ENCODE assay signal across 1 cellular context in the genomic region with DNA sequence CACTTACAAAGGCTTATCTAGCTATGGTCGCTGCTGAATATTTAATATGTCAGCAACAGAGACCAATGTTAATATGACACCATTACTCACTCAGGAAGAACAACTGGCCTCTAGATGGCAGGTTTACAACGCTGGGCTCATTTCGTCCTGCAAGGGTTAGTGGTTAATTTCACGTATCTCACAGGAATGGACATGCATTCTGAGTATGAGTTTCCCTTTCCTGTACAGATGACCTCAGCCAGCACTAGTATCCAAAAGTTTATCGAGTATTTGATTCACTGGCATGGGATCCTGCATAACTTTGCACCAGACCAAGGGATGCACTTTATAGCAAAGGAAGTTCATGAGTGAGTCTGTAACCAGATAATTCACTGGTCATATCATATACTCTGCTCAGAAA.
TF ChIP-seq lines count a peak whose summit lies in the region.

No MANE protein-coding gene starts in this region.

TF ChIP-seq in GM23338, 12 proteins besides CTCF, POLR2A, EP300 and RAD21 (continued from another document):
- TF ChIP-seq, protein P1, sequence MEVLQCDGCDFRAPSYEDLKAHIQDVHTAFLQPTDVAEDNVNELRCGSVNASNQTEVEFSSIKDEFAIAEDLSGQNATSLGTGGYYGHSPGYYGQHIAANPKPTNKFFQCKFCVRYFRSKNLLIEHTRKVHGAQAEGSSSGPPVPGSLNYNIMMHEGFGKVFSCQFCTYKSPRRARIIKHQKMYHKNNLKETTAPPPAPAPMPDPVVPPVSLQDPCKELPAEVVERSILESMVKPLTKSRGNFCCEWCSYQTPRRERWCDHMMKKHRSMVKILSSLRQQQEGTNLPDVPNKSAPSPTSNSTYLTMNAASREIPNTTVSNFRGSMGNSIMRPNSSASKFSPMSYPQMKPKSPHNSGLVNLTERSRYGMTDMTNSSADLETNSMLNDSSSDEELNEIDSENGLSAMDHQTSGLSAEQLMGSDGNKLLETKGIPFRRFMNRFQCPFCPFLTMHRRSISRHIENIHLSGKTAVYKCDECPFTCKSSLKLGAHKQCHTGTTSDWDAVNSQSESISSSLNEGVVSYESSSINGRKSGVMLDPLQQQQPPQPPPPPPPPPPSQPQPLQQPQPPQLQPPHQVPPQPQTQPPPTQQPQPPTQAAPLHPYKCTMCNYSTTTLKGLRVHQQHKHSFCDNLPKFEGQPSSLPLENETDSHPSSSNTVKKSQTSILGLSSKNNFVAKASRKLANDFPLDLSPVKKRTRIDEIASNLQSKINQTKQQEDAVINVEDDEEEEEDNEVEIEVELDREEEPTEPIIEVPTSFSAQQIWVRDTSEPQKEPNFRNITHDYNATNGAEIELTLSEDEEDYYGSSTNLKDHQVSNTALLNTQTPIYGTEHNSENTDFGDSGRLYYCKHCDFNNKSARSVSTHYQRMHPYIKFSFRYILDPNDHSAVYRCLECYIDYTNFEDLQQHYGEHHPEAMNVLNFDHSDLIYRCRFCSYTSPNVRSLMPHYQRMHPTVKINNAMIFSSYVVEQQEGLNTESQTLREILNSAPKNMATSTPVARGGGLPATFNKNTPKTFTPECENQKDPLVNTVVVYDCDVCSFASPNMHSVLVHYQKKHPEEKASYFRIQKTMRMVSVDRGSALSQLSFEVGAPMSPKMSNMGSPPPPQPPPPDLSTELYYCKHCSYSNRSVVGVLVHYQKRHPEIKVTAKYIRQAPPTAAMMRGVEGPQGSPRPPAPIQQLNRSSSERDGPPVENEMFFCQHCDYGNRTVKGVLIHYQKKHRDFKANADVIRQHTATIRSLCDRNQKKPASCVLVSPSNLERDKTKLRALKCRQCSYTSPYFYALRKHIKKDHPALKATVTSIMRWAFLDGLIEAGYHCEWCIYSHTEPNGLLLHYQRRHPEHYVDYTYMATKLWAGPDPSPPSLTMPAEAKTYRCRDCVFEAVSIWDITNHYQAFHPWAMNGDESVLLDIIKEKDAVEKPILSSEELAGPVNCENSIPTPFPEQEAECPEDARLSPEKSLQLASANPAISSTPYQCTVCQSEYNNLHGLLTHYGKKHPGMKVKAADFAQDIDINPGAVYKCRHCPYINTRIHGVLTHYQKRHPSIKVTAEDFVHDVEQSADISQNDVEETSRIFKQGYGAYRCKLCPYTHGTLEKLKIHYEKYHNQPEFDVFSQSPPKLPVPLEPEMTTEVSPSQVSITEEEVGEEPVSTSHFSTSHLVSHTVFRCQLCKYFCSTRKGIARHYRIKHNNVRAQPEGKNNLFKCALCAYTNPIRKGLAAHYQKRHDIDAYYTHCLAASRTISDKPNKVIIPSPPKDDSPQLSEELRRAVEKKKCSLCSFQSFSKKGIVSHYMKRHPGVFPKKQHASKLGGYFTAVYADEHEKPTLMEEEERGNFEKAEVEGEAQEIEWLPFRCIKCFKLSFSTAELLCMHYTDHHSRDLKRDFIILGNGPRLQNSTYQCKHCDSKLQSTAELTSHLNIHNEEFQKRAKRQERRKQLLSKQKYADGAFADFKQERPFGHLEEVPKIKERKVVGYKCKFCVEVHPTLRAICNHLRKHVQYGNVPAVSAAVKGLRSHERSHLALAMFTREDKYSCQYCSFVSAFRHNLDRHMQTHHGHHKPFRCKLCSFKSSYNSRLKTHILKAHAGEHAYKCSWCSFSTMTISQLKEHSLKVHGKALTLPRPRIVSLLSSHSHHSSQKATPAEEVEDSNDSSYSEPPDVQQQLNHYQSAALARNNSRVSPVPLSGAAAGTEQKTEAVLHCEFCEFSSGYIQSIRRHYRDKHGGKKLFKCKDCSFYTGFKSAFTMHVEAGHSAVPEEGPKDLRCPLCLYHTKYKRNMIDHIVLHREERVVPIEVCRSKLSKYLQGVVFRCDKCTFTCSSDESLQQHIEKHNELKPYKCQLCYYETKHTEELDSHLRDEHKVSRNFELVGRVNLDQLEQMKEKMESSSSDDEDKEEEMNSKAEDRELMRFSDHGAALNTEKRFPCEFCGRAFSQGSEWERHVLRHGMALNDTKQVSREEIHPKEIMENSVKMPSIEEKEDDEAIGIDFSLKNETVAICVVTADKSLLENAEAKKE (CRISPR knock-in tag; IDR thresholded peaks at IDR 0.05) = no peak
- TF ChIP-seq ZNF114 (CRISPR knock-in tag; IDR thresholded peaks at IDR 0.05) (no peak), JUNB (IDR thresholded peaks at IDR 0.05; ENCODE audit: unreplicated experiment) (no peak), EZH2 (IDR thresholded peaks at IDR 0.05; ENCODE audit: low read depth, unreplicated experiment) (no peak), STAT1 (IDR thresholded peaks at IDR 0.05; ENCODE audit: unreplicated experiment) (no peak), POLR2AphosphoS5 (IDR thresholded peaks at IDR 0.05; ENCODE audit: low read depth) (no peak), ZNF331 (CRISPR knock-in tag; IDR thresholded peaks at IDR 0.05; ENCODE audit: low read depth) (no peak), NANOG (IDR thresholded peaks at IDR 0.05; ENCODE audit: borderline replicate concordance) (no peak), CREB1 (CRISPR knock-in tag; IDR thresholded peaks at IDR 0.05; ENCODE audit: low read depth) (no peak)
- TF ChIP-seq, protein P2, sequence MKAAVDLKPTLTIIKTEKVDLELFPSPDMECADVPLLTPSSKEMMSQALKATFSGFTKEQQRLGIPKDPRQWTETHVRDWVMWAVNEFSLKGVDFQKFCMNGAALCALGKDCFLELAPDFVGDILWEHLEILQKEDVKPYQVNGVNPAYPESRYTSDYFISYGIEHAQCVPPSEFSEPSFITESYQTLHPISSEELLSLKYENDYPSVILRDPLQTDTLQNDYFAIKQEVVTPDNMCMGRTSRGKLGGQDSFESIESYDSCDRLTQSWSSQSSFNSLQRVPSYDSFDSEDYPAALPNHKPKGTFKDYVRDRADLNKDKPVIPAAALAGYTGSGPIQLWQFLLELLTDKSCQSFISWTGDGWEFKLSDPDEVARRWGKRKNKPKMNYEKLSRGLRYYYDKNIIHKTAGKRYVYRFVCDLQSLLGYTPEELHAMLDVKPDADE (IDR thresholded peaks at IDR 0.05) = no peak
